8 cellular contexts compared by ENCODE assay signal in genomic region chr14:57391609-57392195, GRCh38. TPM values are rescaled to one million over a fixed set of nuclear protein-coding genes. Genes with fewer than 3 reads are reported as not detected.
DNase-seq lines count a peak whose midpoint lies in the region; ATAC-seq and TF ChIP-seq lines count a peak whose summit lies in the region.

No MANE protein-coding gene starts in this region.

- H3K27ac Mint-ChIP-seq in CD8-positive, alpha-beta memory T cell, result peak overlapping the region in 7 of 8 donors; percentile 55 to 82 (median 75)

- H3K9ac ChIP-seq in Loucy (ENCODE audit: low read depth, low read length, poor library complexity, severe bottlenecking) (peak overlapping the region; percentile 86), mammary epithelial cell (ENCODE audit: insufficient read depth, low read length) (peak overlapping the region; percentile 87)

- no peaks in the 10 kb centered on the region for H3F3A ChIP-seq in Loucy (ENCODE audit: low read depth)

- CTCF ChIA-PET in CD8-positive, alpha-beta memory T cell (lab: Charles Lee), result interaction anchor here (1.3 kb wide), 1 partner anchor 123 kb away, joined by 6 read pairs; the partner anchor contains the start of genes AP5M1 and EXOC5
- CTCF ChIA-PET in mammary epithelial cell (lab: Charles Lee; ENCODE audit: low non-redundant PET), result no interaction called here

- no peaks in the 10 kb centered on the region for H3K27me3 Mint-ChIP-seq in CD8-positive, alpha-beta memory T cell

- no peaks in the 10 kb centered on the region for H3K27me3 ChIP-seq in CD8-positive, alpha-beta memory T cell (ENCODE audit: insufficient read depth, low read length, poor library complexity, severe bottlenecking)
- H3K27me3 ChIP-seq in Loucy (ENCODE audit: insufficient read depth, low read length, poor library complexity, severe bottlenecking) (no peaks in the 10 kb centered on the region), mammary epithelial cell (ENCODE audit: insufficient read depth, low read length) (no peaks in the 10 kb centered on the region), mononuclear cell (ENCODE audit: insufficient read depth, low read length) (no peaks in the 10 kb centered on the region)

- peaks cover 34% of the 10 kb centered on the region for H3K4me1 ChIP-seq in CD8-positive, alpha-beta memory T cell (ENCODE audit: insufficient read depth, low read length)
- H3K4me1 ChIP-seq in Loucy (ENCODE audit: insufficient read depth, low read length, poor library complexity, severe bottlenecking) (peaks cover 41% of the 10 kb centered on the region), mammary epithelial cell (ENCODE audit: insufficient read depth, low read length) (peaks cover 6% of the 10 kb centered on the region), mononuclear cell (ENCODE audit: insufficient read depth, low read length) (peaks cover 19% of the 10 kb centered on the region)

- TF ChIP-seq POLR2A in GM18505 (IDR thresholded peaks at IDR 0.05; ENCODE audit: borderline replicate concordance, extremely low read depth, insufficient read depth, insufficient read length), result no peak

- WGBS in mammary epithelial cell (ENCODE audit: low coverage, missing lambda C conversion rate), result under 1% methylated on average over 15 of the region's 15 CpGs

- TF ChIP-seq CTCF in Loucy (conservative IDR thresholded peaks at IDR 0.05; ENCODE audit: low read length) (no peak), mammary epithelial cell (conservative IDR thresholded peaks at IDR 0.05 in 1 of 2, IDR thresholded peaks at IDR 0.05 in 1 of 2; ENCODE audit: extremely low read depth in 1 of 2, insufficient read depth in 1 of 2, low read depth in 1 of 2, low read length in 2 of 2) (no peak)

- in situ Hi-C loops in mammary epithelial cell (cut with MboI; ENCODE audit: low sequenced_read_pairs in 2 of 2), result no loop called here

- ATAC-seq in GM18505 (IDR thresholded peaks at IDR 0.05; ENCODE audit: unreplicated experiment) (no peak), HG03097 (IDR thresholded peaks at IDR 0.05; ENCODE audit: low FRiP score, unreplicated experiment) (no peak), HG02610 (IDR thresholded peaks at IDR 0.05; ENCODE audit: unreplicated experiment) (no peak)

- no peaks in the 10 kb centered on the region for H3K9me2 ChIP-seq in Loucy (replicated peaks; ENCODE audit: low read depth, low read length)

- BruUV-seq in mammary epithelial cell (replicated peaks; lab: Mats Ljungman, UMichigan), result no TSS peak

- H3K27ac ChIP-seq in CD8-positive, alpha-beta memory T cell (ENCODE audit: low read depth, low read length), result peak overlapping the region; percentile 60
- H3K27ac ChIP-seq in mammary epithelial cell (ENCODE audit: insufficient read depth, low read depth, low read length), result peak overlapping the region; percentile 45

- peaks cover 0 to 33% (median 3%) of the 10 kb centered on the region in 3 donors for H3K36me3 Mint-ChIP-seq in CD8-positive, alpha-beta memory T cell

- DNase-seq in CD8-positive, alpha-beta memory T cell, result peak in 1 of 5 donors; percentile 4
- DNase-seq in mammary epithelial cell, result peak; percentile 31
- no peak for DNase-seq in NCI-H446 (lab: John Stamatoyannopoulos, UW)

- H3K4me3 Mint-ChIP-seq in CD8-positive, alpha-beta memory T cell, result peak overlapping the region; percentile 87 to 99 (median 96)

- H2AFZ ChIP-seq in Loucy (ENCODE audit: low read length), result no peak overlapping the region
- H2AFZ ChIP-seq in mammary epithelial cell (ENCODE audit: low read depth, low read length), result peak overlapping the region; percentile 97

- peaks cover 49 to 63% (median 61%) of the 10 kb centered on the region in 3 donors for H3K4me1 Mint-ChIP-seq in CD8-positive, alpha-beta memory T cell

- H3K36me3 ChIP-seq in CD8-positive, alpha-beta memory T cell (ENCODE audit: insufficient read depth, low read length), result no peaks in the 10 kb centered on the region
- H3K36me3 ChIP-seq in Loucy (ENCODE audit: insufficient read depth, low read length) (no peaks in the 10 kb centered on the region), mammary epithelial cell (ENCODE audit: insufficient read depth, low read length) (peaks cover 6% of the 10 kb centered on the region)

- dilution Hi-C loops in mammary epithelial cell (cut with HindIII; ENCODE audit: low sequenced_read_pairs), result no loop called here

- H3K4me2 ChIP-seq in Loucy (ENCODE audit: low read depth, low read length, poor library complexity, severe bottlenecking), result peak overlapping the region; percentile 85
- H3K4me2 ChIP-seq in mammary epithelial cell (ENCODE audit: insufficient read depth, low read depth, low read length), result peak overlapping the region; percentile 71

- H4K20me1 ChIP-seq in Loucy (ENCODE audit: insufficient read depth, low read length, poor library complexity, severe bottlenecking), result peaks cover 47% of the 10 kb centered on the region
- H4K20me1 ChIP-seq in mammary epithelial cell (ENCODE audit: insufficient read depth, low read length), result no peaks in the 10 kb centered on the region

- intact Hi-C loops in mammary epithelial cell (cut with micrococcal nuclease), result loop anchor here (5.0 to 10.0 kb wide), 2 partner anchors 124 to 683 kb away; partner anchors contain the start of genes AP5M1 and EXOC5

- no peaks in the 10 kb centered on the region for H3K9me3 ChIP-seq in CD8-positive, alpha-beta memory T cell (ENCODE audit: low read length)
- no peaks in the 10 kb centered on the region for H3K9me3 ChIP-seq in Loucy (ENCODE audit: insufficient read depth, low read depth, low read length)
- no peaks in the 10 kb centered on the region for H3K9me3 ChIP-seq in mammary epithelial cell (replicated peaks; ENCODE audit: insufficient read depth, low read length)
- H3K9me3 ChIP-seq in mononuclear cell (ENCODE audit: low read depth, low read length), result no peaks in the 10 kb centered on the region

- H3K4me3 ChIP-seq in CD8-positive, alpha-beta memory T cell (ENCODE audit: low read length), result peak overlapping the region; percentile 49
- peak overlapping the region; percentile 95 for H3K4me3 ChIP-seq in Loucy (ENCODE audit: low read length, poor library complexity, severe bottlenecking)
- peak overlapping the region; percentile 76 to 89 (median 79) for H3K4me3 ChIP-seq in mammary epithelial cell (replicated peaks in 1 of 3; ENCODE audit: insufficient read depth in 1 of 3, low read depth in 2 of 3, low read length in 3 of 3)
- peak overlapping the region; percentile 63 for H3K4me3 ChIP-seq in mononuclear cell (ENCODE audit: low read length)

- H3K79me2 ChIP-seq in Loucy (ENCODE audit: insufficient read depth, low read length), result peaks cover 61% of the 10 kb centered on the region
- peaks cover 60% of the 10 kb centered on the region for H3K79me2 ChIP-seq in mammary epithelial cell (ENCODE audit: insufficient read depth, low read length)

- POLR2A ChIA-PET in CD8-positive, alpha-beta memory T cell (lab: Charles Lee), result interaction anchor here (2.6 kb wide), 1 partner anchor 123 kb away, joined by 23 read pairs; the partner anchor contains the start of genes AP5M1 and EXOC5

- H3K9me3 Mint-ChIP-seq in CD8-positive, alpha-beta memory T cell, result no peaks in the 10 kb centered on the region

RNA-seq across cellular contexts. Expression of gene NAA30, which starts 1.3 kb away (rescaled TPM):
- 10 to 100 TPM; 24.0 to 25.1 TPM for total RNA-seq in CD8-positive, alpha-beta memory T cell
- 11.4 TPM for polyA plus RNA-seq in CD8-positive, alpha-beta memory T cell
- total RNA-seq in mammary epithelial cell (10 to 100 TPM; 22.9 to 28.2 TPM), mononuclear cell (29.6 TPM)
- polyA plus RNA-seq in mammary epithelial cell, result 6.3 TPM
- polyA minus RNA-seq in mammary epithelial cell, result 5.0 TPM
